Comparison of ENCODE assay signal across 8 cellular contexts in the genomic region with DNA sequence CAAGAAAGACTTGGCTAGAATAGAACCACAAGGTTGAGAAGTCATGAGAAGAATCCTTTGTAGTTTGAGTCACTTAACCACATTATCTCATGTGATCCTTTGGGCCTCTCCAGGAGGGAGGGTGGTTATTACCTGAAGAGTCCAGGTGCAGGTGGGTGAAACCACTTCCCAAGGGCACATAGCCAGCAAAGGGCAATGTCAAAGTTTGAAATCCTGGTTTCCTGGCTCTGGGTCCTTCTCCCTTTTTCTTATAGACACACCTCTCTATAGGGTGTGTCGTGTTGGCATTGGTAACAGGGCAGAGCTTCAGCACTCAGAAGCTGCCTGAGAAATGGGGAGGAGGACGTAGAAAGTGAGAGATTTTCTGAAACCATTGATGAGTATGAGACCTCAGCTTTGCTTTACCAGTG.
DNase-seq lines count a peak whose midpoint lies in the region; ATAC-seq, FAIRE-seq and TF ChIP-seq lines count a peak whose summit lies in the region.

No MANE protein-coding gene starts in this region.

- no peak overlapping the region for H3K27ac Mint-ChIP-seq in activated naive CD4-positive, alpha-beta T cell treated with anti-CD3 and anti-CD28 coated beads, Interleukin-2, amount 10 ng/mL, durations not matched to agents 7 days and 5 days

- H3K36me3 Mint-ChIP-seq in activated naive CD4-positive, alpha-beta T cell treated with anti-CD3 and anti-CD28 coated beads, Interleukin-2, amount 10 ng/mL, durations not matched to agents 7 days and 5 days: peaks cover 8% of the 10 kb centered on the region

- no peaks in the 10 kb centered on the region for H3K9me3 Mint-ChIP-seq in activated naive CD4-positive, alpha-beta T cell treated with anti-CD3 and anti-CD28 coated beads, Interleukin-2, amount 10 ng/mL, durations not matched to agents 7 days and 5 days

- ATAC-seq in GM21515 (IDR thresholded peaks at IDR 0.05; ENCODE audit: unreplicated experiment): peak; percentile 88
- peak; percentile 79 for ATAC-seq in HG03460 (IDR thresholded peaks at IDR 0.05; ENCODE audit: unreplicated experiment)

- peak; percentile 77 for FAIRE-seq in GM12892 (lab: Jason Lieb, UNC)

- H3K18ac ChIP-seq in mesendoderm (ENCODE audit: low read length): no peak overlapping the region

- no peak overlapping the region for H2AK5ac ChIP-seq in mesendoderm (ENCODE audit: low read length)

- no peak overlapping the region for H3K4ac ChIP-seq in mesendoderm (ENCODE audit: low read depth, low read length)

- no peaks in the 10 kb centered on the region for H3K27me3 Mint-ChIP-seq in activated naive CD4-positive, alpha-beta T cell treated with anti-CD3 and anti-CD28 coated beads, Interleukin-2, amount 10 ng/mL, durations not matched to agents 7 days and 5 days

- H3K79me2 ChIP-seq in mesendoderm (ENCODE audit: control insufficient read depth, insufficient read depth, low read length): no peaks in the 10 kb centered on the region

- no CpG with 5 or more reads among the region's 2 CpGs for WGBS in mesendoderm (ENCODE audit: extremely low coverage, insufficient coverage, low lambda C conversion rate)

- no peak overlapping the region for H4K5ac ChIP-seq in mesendoderm (ENCODE audit: low read length)

- H3K36me3 ChIP-seq in mesendoderm (ENCODE audit: control insufficient read depth, insufficient read depth, low read length): no peaks in the 10 kb centered on the region

- H3K9ac ChIP-seq in mesendoderm (ENCODE audit: low read length): no peak overlapping the region

- H3K27me3 ChIP-seq in mesendoderm (ENCODE audit: insufficient read depth, low read length, poor library complexity): no peaks in the 10 kb centered on the region

- H3K23ac ChIP-seq in mesendoderm (ENCODE audit: low read length): no peak overlapping the region

- no peak overlapping the region for H4K8ac ChIP-seq in mesendoderm (ENCODE audit: low read depth, low read length)

- H3K4me1 ChIP-seq in mesendoderm (ENCODE audit: control insufficient read depth, low read depth, low read length): no peaks in the 10 kb centered on the region

- no peak overlapping the region for H2BK5ac ChIP-seq in mesendoderm (ENCODE audit: low read length)

- H2BK15ac ChIP-seq in mesendoderm (replicated peaks; ENCODE audit: low read depth): no peak overlapping the region

- no peak overlapping the region for H2BK120ac ChIP-seq in mesendoderm (ENCODE audit: low read depth, low read length)

- H3K4me1 Mint-ChIP-seq in activated naive CD4-positive, alpha-beta T cell treated with anti-CD3 and anti-CD28 coated beads, Interleukin-2, amount 10 ng/mL, durations not matched to agents 7 days and 5 days: peaks cover 13% of the 10 kb centered on the region

- H3K4me3 Mint-ChIP-seq in activated naive CD4-positive, alpha-beta T cell treated with anti-CD3 and anti-CD28 coated beads, Interleukin-2, amount 10 ng/mL, durations not matched to agents 7 days and 5 days: no peak overlapping the region

- no peak overlapping the region for H3K4me2 ChIP-seq in mesendoderm (ENCODE audit: low read length)

- CTCF ChIA-PET in activated naive CD4-positive, alpha-beta T cell treated with anti-CD3 and anti-CD28 coated beads, Interleukin-2, amount 10 ng/mL, durations not matched to agents 7 days and 5 days (lab: Charles Lee): interaction anchor here (0.7 to 1.6 kb wide), 2 partner anchors 20 to 261 kb away, joined by 3 to 8 read pairs; no protein-coding TSS in a partner anchor

- H3K27ac ChIP-seq in mesendoderm (ENCODE audit: low read depth, low read length): no peak overlapping the region

- H3K56ac ChIP-seq in mesendoderm (ENCODE audit: low read length): no peak overlapping the region

- no peaks in the 10 kb centered on the region for H3K79me1 ChIP-seq in mesendoderm (ENCODE audit: low read length)

- no peak for TF ChIP-seq POLR2A in GM12892 (IDR thresholded peaks at IDR 0.05; ENCODE audit: low read depth, low read length)

- no peak overlapping the region for H3K4me3 ChIP-seq in mesendoderm (ENCODE audit: low read length)

- DNase-seq in GM12892 (ENCODE audit: insufficient read length) (peak; percentile 15), mesendoderm (no peak), epidermal melanocyte (ENCODE audit: insufficient read length, low spot score) (no peak)
- DNase-seq in central memory CD4-positive, alpha-beta T cell: peak; percentile 8
- no peak for DNase-seq in activated CD8-positive, alpha-beta memory T cell treated with anti-CD3 and anti-CD28 coated beads, Interleukin-2, amount 50 U/mL, for 4 hours
- DNase-seq in activated naive CD4-positive, alpha-beta T cell treated with anti-CD3 and anti-CD28 coated beads, Interleukin-2, amount 10 ng/mL, durations not matched to agents 7 days and 5 days: no peak

Comparison
In these comparisons a context has a peak if more than half of its experiments do, and no peak if none do; other contexts are left out.
1. DNase-seq: peak in GM12892 (single experiment) and central memory CD4-positive, alpha-beta T cell (single experiment); none in mesendoderm (single experiment), activated CD8-positive, alpha-beta memory T cell treated with anti-CD3 and anti-CD28 coated beads, Interleukin-2, amount 50 U/mL, for 4 hours (single experiment), epidermal melanocyte (single experiment) and activated naive CD4-positive, alpha-beta T cell treated with anti-CD3 and anti-CD28 coated beads, Interleukin-2, amount 10 ng/mL, durations not matched to agents 7 days and 5 days (single experiment).